ENCODE assay signal across 8 cellular contexts in the genomic region with DNA sequence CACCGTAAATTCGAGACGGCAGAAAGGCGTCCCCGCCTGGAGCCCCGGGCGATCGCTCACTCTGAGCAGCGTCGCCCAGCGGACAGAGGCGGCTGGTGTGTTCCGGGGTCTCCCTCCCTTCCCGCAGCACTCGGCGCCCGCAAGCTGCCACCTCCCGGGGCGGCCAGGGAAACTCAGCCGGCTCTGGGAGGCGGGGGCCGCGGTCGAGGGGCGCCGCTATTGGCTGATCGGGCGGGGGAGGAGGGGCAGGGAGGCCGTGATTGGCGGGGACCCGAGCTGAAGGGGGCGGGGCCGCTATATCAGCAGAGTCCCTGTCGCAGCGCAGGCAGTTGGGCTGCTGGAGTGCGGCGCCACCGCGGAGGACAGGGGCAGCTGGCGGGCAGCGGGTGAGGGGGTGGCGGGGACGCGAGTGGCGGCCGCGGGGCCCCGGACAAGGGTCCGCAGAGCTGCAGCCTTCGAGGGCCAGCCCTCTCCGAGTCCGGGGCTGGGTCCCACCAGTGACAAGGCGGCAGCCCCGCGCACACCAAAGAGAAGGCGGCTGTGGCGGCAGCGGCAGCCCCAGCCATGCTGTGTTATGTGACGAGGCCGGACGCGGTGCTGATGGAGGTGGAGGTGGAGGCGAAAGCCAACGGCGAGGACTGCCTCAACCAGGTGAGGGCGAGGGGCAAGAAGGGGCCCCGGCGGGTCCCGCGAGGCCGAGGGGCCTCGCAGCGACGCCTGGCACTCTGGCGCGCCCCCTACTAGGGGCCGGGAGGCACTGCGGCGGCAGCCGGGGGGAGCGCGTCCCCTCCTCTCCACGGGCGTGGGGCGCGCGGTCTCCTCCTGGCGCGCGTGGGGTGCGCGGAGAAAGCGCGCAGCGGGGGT. TPM values are rescaled to one million over a fixed set of nuclear protein-coding genes. Genes with fewer than 3 reads are reported as not detected.
DNase-seq lines count a peak whose midpoint lies in the region; ATAC-seq, FAIRE-seq and TF ChIP-seq lines count a peak whose summit lies in the region.

A gene (plus strand): TSS at position 328 of the 864 bp plus-strand sequence. CDS start 237 bp downstream, at position 565.

- POLR2A ChIA-PET in RWPE1 (lab: Yijun Ruan, JAX; ENCODE audit: low non-redundant PET) = interaction anchor here (0.6 to 0.9 kb wide), 5 partner anchors 50 to 438 kb away, joined by 3 to 5 read pairs (median 4); no protein-coding TSS in a partner anchor

- H3K27ac Mint-ChIP-seq in activated T-helper 2 cell treated with anti-CD3 and anti-CD28 coated beads, Interferon-gamma antibody, Interleukin-2, Interleukin-4, amounts not matched to agents 10 μg/mL and 5 μg/mL and 100 μg/mL, durations not matched to agents 14 hours and 24 hours and 36 hours = peak within 1 kb of the TSS; percentile 86
- H3K27ac Mint-ChIP-seq in natural killer cell = peak within 1 kb of the TSS; percentile 92

- CTCF ChIA-PET in RWPE1 (lab: Yijun Ruan, JAX) = interaction anchor here (0.6 to 3.4 kb wide), 18 partner anchors 11 to 1021 kb away, joined by 3 to 18 read pairs (median 3); no protein-coding TSS in a partner anchor

- peaks cover 12% of the 10 kb centered on the region for H3K4me1 ChIP-seq in ES-I3 (ENCODE audit: insufficient read depth, low read length)

- FAIRE-seq in H54 (lab: Jason Lieb, UNC) = no peak

- ATAC-seq in natural killer cell = peak; percentile 74 to 93 (median 83)

- peaks cover 45% of the 10 kb centered on the region for H3K36me3 Mint-ChIP-seq in activated T-helper 2 cell treated with anti-CD3 and anti-CD28 coated beads, Interferon-gamma antibody, Interleukin-2, Interleukin-4, amounts not matched to agents 10 μg/mL and 5 μg/mL and 100 μg/mL, durations not matched to agents 14 hours and 24 hours and 36 hours (ENCODE audit: low read depth)
- H3K36me3 Mint-ChIP-seq in natural killer cell = peaks cover 7% of the 10 kb centered on the region

- peak; percentile 73 for TF ChIP-seq CTCF in RWPE1 (conservative IDR thresholded peaks at IDR 0.05; ENCODE audit: low read depth)
- peak; percentile 60 for TF ChIP-seq CTCF in natural killer cell (IDR thresholded peaks at IDR 0.05)

- DNase-seq in H54 (ENCODE audit: insufficient read length, low spot score) (peak; percentile 85), LoVo (ENCODE audit: low spot score) (peak; percentile 96), RWPE1 (ENCODE audit: low spot score) (peak; percentile 95), fibroblast of peridontal ligament (ENCODE audit: extremely low read depth) (peak; percentile 88), natural killer cell (peak; percentile 97)
- peak; percentile 94 for DNase-seq in activated T-helper 2 cell treated with anti-CD3 and anti-CD28 coated beads, Interferon-gamma antibody, Interleukin-2, Interleukin-4, amounts not matched to agents 10 μg/mL and 5 μg/mL and 100 μg/mL, durations not matched to agents 14 hours and 24 hours and 36 hours (ENCODE audit: low spot score)
- DNase-seq in stimulated activated naive CD4-positive, alpha-beta T cell (lab: John Stamatoyannopoulos, UW) = peak; percentile 94 to 98 (median 96)

- peak within 1 kb of the TSS; percentile 94 for H3K9ac ChIP-seq in ES-I3 (ENCODE audit: low read depth, low read length)

- H3K4me1 Mint-ChIP-seq in activated T-helper 2 cell treated with anti-CD3 and anti-CD28 coated beads, Interferon-gamma antibody, Interleukin-2, Interleukin-4, amounts not matched to agents 10 μg/mL and 5 μg/mL and 100 μg/mL, durations not matched to agents 14 hours and 24 hours and 36 hours (ENCODE audit: low read depth) = peaks cover 25% of the 10 kb centered on the region
- H3K4me1 Mint-ChIP-seq in natural killer cell = peaks cover 43 to 60% of the 10 kb centered on the region in 2 donors

- H3K27me3 Mint-ChIP-seq in activated T-helper 2 cell treated with anti-CD3 and anti-CD28 coated beads, Interferon-gamma antibody, Interleukin-2, Interleukin-4, amounts not matched to agents 10 μg/mL and 5 μg/mL and 100 μg/mL, durations not matched to agents 14 hours and 24 hours and 36 hours (ENCODE audit: low read depth) = peaks cover 16% of the 10 kb centered on the region
- H3K27me3 Mint-ChIP-seq in natural killer cell (ENCODE audit: low read depth in 2 of 2) = no peaks in the 10 kb centered on the region

- peak within 1 kb of the TSS; percentile 43 for H3K27ac ChIP-seq in RWPE1

- peak; percentile 100 for TF ChIP-seq POLR2A in H54 (IDR thresholded peaks at IDR 0.05; ENCODE audit: low read depth, low read length)

- H3K36me3 ChIP-seq in ES-I3 (ENCODE audit: insufficient read depth, low read length) = no peaks in the 10 kb centered on the region

- H3K9me3 Mint-ChIP-seq in activated T-helper 2 cell treated with anti-CD3 and anti-CD28 coated beads, Interferon-gamma antibody, Interleukin-2, Interleukin-4, amounts not matched to agents 10 μg/mL and 5 μg/mL and 100 μg/mL, durations not matched to agents 14 hours and 24 hours and 36 hours = no peaks in the 10 kb centered on the region
- no peaks in the 10 kb centered on the region for H3K9me3 Mint-ChIP-seq in natural killer cell

- H3K4me3 Mint-ChIP-seq in activated T-helper 2 cell treated with anti-CD3 and anti-CD28 coated beads, Interferon-gamma antibody, Interleukin-2, Interleukin-4, amounts not matched to agents 10 μg/mL and 5 μg/mL and 100 μg/mL, durations not matched to agents 14 hours and 24 hours and 36 hours (ENCODE audit: low read depth) = peak within 1 kb of the TSS; percentile 90
- H3K4me3 Mint-ChIP-seq in natural killer cell = peak within 1 kb of the TSS; percentile 97

- H3K9me3 ChIP-seq in ES-I3 (ENCODE audit: control insufficient read depth, insufficient read depth, low read length) = no peaks in the 10 kb centered on the region

- intact Hi-C loops in activated T-helper 2 cell treated with anti-CD3 and anti-CD28 coated beads, Interferon-gamma antibody, Interleukin-2, Interleukin-4, amounts not matched to agents 10 μg/mL and 5 μg/mL and 100 μg/mL, durations not matched to agents 14 hours and 24 hours and 36 hours (cut with micrococcal nuclease) = loop anchor here (1.0 to 2.0 kb wide), 4 partner anchors 7 to 248 kb away; no protein-coding TSS in a partner anchor
- intact Hi-C loops in natural killer cell (cut with micrococcal nuclease) = loop anchor here (2.0 kb wide), 2 partner anchors 194 to 438 kb away; no protein-coding TSS in a partner anchor

RNA-seq across cellular contexts. Expression of the gene that starts here (rescaled TPM):
- total RNA-seq in activated T-helper 2 cell treated with anti-CD3 and anti-CD28 coated beads, Interferon-gamma antibody, Interleukin-2, Interleukin-4, amounts not matched to agents 10 μg/mL and 5 μg/mL and 100 μg/mL, durations not matched to agents 14 hours and 24 hours and 36 hours = 81.2 and 83.1 TPM in 2 replicates
- total RNA-seq in natural killer cell = 100 to 1,000 TPM; 127 to 207 (median 150) TPM

Comparison
In these comparisons a context has a peak if more than half of its experiments do, and no peak if none do; other contexts are left out.
1. Peak in every context shown above with its lines: DNase-seq, ATAC-seq and H3K27ac ChIP-seq.